Comparison of ENCODE assay signal across 1 cellular context in the genomic region with DNA sequence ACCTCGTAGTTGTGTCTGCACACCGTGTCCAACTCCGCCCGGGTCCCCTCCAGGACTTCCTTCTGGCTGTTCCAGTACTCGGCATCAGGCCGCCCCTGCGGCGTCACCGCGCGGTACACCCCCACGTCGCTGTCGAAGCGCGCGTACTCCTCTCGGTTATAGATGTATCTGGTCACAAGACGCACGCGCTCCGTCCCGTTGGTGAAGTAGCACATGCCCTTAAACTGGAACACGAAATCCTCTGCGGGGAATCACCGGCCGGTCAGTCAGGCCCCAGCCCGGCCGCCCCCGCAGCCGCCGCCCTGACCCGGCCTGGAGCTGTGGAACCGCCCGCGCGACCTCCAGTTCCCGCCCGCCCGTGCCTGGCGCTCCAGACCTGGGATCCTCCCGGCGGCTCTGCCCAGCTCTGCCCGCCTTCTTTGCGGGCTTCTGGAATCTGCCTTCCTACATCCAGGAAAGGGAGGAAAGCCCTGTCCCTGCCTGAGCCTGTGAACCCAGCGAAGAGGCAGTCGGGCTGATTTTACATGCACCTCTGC.
TF ChIP-seq lines count a peak whose summit lies in the region.

No MANE protein-coding gene starts in this region.

TF ChIP-seq in GM12878, 131 proteins besides CTCF, POLR2A, EP300 and RAD21:
- TF ChIP-seq SUZ12 (IDR thresholded peaks at IDR 0.05; ENCODE audit: unreplicated experiment): no peak
- TF ChIP-seq, protein P1, sequence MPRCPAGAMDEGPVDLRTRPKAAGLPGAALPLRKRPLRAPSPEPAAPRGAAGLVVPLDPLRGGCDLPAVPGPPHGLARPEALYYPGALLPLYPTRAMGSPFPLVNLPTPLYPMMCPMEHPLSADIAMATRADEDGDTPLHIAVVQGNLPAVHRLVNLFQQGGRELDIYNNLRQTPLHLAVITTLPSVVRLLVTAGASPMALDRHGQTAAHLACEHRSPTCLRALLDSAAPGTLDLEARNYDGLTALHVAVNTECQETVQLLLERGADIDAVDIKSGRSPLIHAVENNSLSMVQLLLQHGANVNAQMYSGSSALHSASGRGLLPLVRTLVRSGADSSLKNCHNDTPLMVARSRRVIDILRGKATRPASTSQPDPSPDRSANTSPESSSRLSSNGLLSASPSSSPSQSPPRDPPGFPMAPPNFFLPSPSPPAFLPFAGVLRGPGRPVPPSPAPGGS (IDR thresholded peaks at IDR 0.05; ENCODE audit: borderline replicate concordance, insufficient read depth, low read depth, low read length, poor library complexity, severe bottlenecking): no peak
- no peak for TF ChIP-seq SUPT20H (IDR thresholded peaks at IDR 0.05; ENCODE audit: borderline replicate concordance, control insufficient read depth, low read depth, low read length)
- TF ChIP-seq, protein P2, sequence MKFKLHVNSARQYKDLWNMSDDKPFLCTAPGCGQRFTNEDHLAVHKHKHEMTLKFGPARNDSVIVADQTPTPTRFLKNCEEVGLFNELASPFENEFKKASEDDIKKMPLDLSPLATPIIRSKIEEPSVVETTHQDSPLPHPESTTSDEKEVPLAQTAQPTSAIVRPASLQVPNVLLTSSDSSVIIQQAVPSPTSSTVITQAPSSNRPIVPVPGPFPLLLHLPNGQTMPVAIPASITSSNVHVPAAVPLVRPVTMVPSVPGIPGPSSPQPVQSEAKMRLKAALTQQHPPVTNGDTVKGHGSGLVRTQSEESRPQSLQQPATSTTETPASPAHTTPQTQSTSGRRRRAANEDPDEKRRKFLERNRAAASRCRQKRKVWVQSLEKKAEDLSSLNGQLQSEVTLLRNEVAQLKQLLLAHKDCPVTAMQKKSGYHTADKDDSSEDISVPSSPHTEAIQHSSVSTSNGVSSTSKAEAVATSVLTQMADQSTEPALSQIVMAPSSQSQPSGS (IDR thresholded peaks at IDR 0.05; ENCODE audit: low read length): no peak
- TF ChIP-seq, protein P3, sequence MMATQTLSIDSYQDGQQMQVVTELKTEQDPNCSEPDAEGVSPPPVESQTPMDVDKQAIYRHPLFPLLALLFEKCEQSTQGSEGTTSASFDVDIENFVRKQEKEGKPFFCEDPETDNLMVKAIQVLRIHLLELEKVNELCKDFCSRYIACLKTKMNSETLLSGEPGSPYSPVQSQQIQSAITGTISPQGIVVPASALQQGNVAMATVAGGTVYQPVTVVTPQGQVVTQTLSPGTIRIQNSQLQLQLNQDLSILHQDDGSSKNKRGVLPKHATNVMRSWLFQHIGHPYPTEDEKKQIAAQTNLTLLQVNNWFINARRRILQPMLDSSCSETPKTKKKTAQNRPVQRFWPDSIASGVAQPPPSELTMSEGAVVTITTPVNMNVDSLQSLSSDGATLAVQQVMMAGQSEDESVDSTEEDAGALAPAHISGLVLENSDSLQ (IDR thresholded peaks at IDR 0.05): no peak
- TF ChIP-seq, protein P4, sequence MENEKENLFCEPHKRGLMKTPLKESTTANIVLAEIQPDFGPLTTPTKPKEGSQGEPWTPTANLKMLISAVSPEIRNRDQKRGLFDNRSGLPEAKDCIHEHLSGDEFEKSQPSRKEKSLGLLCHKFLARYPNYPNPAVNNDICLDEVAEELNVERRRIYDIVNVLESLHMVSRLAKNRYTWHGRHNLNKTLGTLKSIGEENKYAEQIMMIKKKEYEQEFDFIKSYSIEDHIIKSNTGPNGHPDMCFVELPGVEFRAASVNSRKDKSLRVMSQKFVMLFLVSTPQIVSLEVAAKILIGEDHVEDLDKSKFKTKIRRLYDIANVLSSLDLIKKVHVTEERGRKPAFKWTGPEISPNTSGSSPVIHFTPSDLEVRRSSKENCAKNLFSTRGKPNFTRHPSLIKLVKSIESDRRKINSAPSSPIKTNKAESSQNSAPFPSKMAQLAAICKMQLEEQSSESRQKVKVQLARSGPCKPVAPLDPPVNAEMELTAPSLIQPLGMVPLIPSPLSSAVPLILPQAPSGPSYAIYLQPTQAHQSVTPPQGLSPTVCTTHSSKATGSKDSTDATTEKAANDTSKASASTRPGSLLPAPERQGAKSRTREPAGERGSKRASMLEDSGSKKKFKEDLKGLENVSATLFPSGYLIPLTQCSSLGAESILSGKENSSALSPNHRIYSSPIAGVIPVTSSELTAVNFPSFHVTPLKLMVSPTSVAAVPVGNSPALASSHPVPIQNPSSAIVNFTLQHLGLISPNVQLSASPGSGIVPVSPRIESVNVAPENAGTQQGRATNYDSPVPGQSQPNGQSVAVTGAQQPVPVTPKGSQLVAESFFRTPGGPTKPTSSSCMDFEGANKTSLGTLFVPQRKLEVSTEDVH (IDR thresholded peaks at IDR 0.05; ENCODE audit: low read depth, partially characterized antibody): no peak
- TF ChIP-seq SREBF1 (IDR thresholded peaks at IDR 0.05; ENCODE audit: low read length): no peak
- TF ChIP-seq CBX5 (IDR thresholded peaks at IDR 0.05; ENCODE audit: low read depth): no peak
- TF ChIP-seq ESRRA (IDR thresholded peaks at IDR 0.05; ENCODE audit: low read length): no peak
- no peak for TF ChIP-seq RUNX3 (IDR thresholded peaks at IDR 0.05; ENCODE audit: low read length)
- TF ChIP-seq, protein P5, sequence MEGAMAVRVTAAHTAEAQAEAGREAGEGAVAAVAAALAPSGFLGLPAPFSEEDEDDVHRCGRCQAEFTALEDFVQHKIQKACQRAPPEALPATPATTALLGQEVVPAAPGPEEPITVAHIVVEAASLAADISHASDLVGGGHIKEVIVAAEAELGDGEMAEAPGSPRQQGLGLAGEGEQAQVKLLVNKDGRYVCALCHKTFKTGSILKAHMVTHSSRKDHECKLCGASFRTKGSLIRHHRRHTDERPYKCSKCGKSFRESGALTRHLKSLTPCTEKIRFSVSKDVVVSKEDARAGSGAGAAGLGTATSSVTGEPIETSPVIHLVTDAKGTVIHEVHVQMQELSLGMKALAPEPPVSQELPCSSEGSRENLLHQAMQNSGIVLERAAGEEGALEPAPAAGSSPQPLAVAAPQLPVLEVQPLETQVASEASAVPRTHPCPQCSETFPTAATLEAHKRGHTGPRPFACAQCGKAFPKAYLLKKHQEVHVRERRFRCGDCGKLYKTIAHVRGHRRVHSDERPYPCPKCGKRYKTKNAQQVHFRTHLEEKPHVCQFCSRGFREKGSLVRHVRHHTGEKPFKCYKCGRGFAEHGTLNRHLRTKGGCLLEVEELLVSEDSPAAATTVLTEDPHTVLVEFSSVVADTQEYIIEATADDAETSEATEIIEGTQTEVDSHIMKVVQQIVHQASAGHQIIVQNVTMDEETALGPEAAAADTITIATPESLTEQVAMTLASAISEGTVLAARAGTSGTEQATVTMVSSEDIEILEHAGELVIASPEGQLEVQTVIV (IDR thresholded peaks at IDR 0.05; ENCODE audit: borderline replicate concordance, partially characterized antibody): no peak
- TF ChIP-seq ZBED1 (IDR thresholded peaks at IDR 0.05; ENCODE audit: borderline replicate concordance): no peak
- TF ChIP-seq RAD51 (IDR thresholded peaks at IDR 0.05): no peak
- TF ChIP-seq RELA (IDR thresholded peaks at IDR 0.05; ENCODE audit: borderline replicate concordance, partially characterized antibody): no peak
- TF ChIP-seq, protein P6, sequence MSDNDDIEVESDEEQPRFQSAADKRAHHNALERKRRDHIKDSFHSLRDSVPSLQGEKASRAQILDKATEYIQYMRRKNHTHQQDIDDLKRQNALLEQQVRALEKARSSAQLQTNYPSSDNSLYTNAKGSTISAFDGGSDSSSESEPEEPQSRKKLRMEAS (IDR thresholded peaks at IDR 0.05; ENCODE audit: low read depth, low read length): no peak
- TF ChIP-seq, protein P7, sequence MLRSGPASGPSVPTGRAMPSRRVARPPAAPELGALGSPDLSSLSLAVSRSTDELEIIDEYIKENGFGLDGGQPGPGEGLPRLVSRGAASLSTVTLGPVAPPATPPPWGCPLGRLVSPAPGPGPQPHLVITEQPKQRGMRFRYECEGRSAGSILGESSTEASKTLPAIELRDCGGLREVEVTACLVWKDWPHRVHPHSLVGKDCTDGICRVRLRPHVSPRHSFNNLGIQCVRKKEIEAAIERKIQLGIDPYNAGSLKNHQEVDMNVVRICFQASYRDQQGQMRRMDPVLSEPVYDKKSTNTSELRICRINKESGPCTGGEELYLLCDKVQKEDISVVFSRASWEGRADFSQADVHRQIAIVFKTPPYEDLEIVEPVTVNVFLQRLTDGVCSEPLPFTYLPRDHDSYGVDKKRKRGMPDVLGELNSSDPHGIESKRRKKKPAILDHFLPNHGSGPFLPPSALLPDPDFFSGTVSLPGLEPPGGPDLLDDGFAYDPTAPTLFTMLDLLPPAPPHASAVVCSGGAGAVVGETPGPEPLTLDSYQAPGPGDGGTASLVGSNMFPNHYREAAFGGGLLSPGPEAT (IDR thresholded peaks at IDR 0.05; ENCODE audit: low read depth): no peak
- no peak for TF ChIP-seq MEF2B (IDR thresholded peaks at IDR 0.05; ENCODE audit: partially characterized antibody, poor library complexity, severe bottlenecking)
- TF ChIP-seq HDGF (IDR thresholded peaks at IDR 0.05): no peak
- no peak for TF ChIP-seq HDAC2 (IDR thresholded peaks at IDR 0.05)
TF ChIP-seq in GM12878: peak in this region for 0.
